1 cellular context compared by ENCODE assay signal in genomic region chrX:53729756-53730155, GRCh38.
TF ChIP-seq lines count a peak whose summit lies in the region.

No MANE protein-coding gene starts in this region.

TF ChIP-seq in HEK293T, 16 proteins besides CTCF, POLR2A, EP300 and RAD21 (continued from another document):
- no peak for TF ChIP-seq HDGF (IDR thresholded peaks at IDR 0.05; ENCODE audit: borderline replicate concordance)
- no peak for TF ChIP-seq LEF1 (IDR thresholded peaks at IDR 0.05; ENCODE audit: borderline replicate concordance)
- no peak for TF ChIP-seq L3MBTL2 (conservative IDR thresholded peaks at IDR 0.05)
- no peak for TF ChIP-seq SUZ12 (IDR thresholded peaks at IDR 0.05)
- no peak for TF ChIP-seq FOXA1 (IDR thresholded peaks at IDR 0.05)
- no peak for TF ChIP-seq CTBP1 (IDR thresholded peaks at IDR 0.05; ENCODE audit: borderline replicate concordance)
